8 cellular contexts compared by ENCODE assay signal in the genomic region with DNA sequence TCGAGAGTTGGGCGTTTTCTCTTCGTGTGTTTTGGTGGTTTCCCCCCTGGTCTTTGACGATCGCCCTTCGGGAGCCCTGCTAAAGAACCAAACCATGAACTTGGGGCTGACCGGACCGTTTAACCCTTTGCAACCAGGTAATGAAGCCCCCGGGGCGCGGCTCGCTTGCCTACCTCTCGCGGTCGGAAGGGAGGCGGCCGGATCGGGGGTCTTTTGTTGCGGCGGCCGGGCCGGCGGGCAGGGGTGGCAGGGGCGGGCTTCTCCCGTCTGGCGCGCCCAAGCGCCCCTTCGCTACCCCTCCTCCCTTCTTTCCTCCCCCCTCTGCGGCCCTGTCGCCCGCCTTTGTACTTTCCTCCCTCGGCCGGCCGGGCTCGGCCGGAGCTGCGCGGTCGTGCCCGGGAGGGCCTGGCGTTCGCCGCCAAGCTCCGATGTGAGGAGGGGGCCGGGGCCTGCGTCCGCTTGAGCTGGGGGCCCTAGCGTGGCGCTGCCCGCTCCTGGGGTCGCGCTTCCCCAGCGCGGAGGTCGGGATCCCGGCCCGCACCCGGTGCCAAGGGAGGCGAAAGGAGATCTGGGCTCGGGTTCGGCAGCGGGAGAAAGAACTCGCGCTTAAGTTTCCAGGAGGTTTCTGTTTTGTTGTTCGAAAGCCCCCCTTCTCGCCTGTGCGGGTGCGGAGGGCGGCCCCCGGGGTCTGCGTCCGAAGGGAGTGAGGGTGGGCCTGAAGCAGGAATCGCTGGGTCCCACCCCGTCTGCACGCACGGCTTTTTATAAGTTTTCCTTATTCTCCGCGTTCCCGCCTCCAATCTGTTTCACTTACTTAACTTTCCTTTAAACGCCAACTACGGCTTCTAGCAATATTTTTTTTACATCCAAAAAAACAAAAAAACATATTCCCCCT.
A peak's percentile ranks its signal among the peaks of the same experiment; 100 is the strongest.
DNase-seq lines count a peak whose midpoint lies in the region; ATAC-seq and TF ChIP-seq lines count a peak whose summit lies in the region.

No MANE protein-coding gene starts in this region.

- BruUV-seq in mammary epithelial cell (replicated peaks; lab: Mats Ljungman, UMichigan), result no TSS peak

- H3K27ac Mint-ChIP-seq in type B pancreatic cell, result peak overlapping the region; percentile 87

- TF ChIP-seq CTCF in KMS-11 (conservative IDR thresholded peaks at IDR 0.05; ENCODE audit: low read depth, low read length) (no peak), mammary epithelial cell (conservative IDR thresholded peaks at IDR 0.05 in 1 of 2, IDR thresholded peaks at IDR 0.05 in 1 of 2; ENCODE audit: extremely low read depth in 1 of 2, insufficient read depth in 1 of 2, low read depth in 1 of 2, low read length in 2 of 2) (no peak), liver (IDR thresholded peaks at IDR 0.05; ENCODE audit: low read depth, low read length, missing input control) (no peak), type B pancreatic cell (conservative IDR thresholded peaks at IDR 0.05) (no peak)

- H3K36me3 Mint-ChIP-seq in type B pancreatic cell, result peaks cover 7% of the 10 kb centered on the region

- no peak for ATAC-seq in GM18868 (IDR thresholded peaks at IDR 0.05; ENCODE audit: unreplicated experiment)

- peak in 2 of 3 experiments; percentile 78 to 81 for DNase-seq in NCI-H1417 (lab: John Stamatoyannopoulos, UW)
- DNase-seq in NCI-H1417 treated with DMSO at 0.1 percent for 48 hours (lab: John Stamatoyannopoulos, UW), result no peak
- DNase-seq in mammary epithelial cell, result peak; percentile 30
- DNase-seq in type B pancreatic cell (ENCODE audit: extremely low spot score, unreplicated experiment), result no peak
- DNase-seq in medulla oblongata (ENCODE audit: extremely low spot score), result no peak

- H3K4me3 Mint-ChIP-seq in type B pancreatic cell, result peak overlapping the region; percentile 97

- in situ Hi-C loops in mammary epithelial cell (cut with MboI; ENCODE audit: low sequenced_read_pairs in 2 of 2), result loop anchor here (10.0 to 25.0 kb wide), 4 partner anchors 100 to 510 kb away; no protein-coding TSS in a partner anchor

- under 1% methylated on average over 32 of the region's 82 CpGs for WGBS in mammary epithelial cell (ENCODE audit: low coverage, missing lambda C conversion rate)
- WGBS in liver, result under 1% methylated on average over 82 of the region's 82 CpGs

- H3K4me3 ChIP-seq in KMS-11 (IDR thresholded peaks at IDR 0.05; ENCODE audit: insufficient read depth, low read depth, low read length), result peak overlapping the region; percentile 27
- H3K4me3 ChIP-seq in mammary epithelial cell (replicated peaks in 1 of 3; ENCODE audit: insufficient read depth in 1 of 3, low read depth in 2 of 3, low read length in 3 of 3), result peak overlapping the region; percentile 85 to 93 (median 87)
- peak overlapping the region; percentile 73 to 94 (median 78) for H3K4me3 ChIP-seq in liver (ENCODE audit: low read depth in 1 of 3, low read length in 3 of 3)

- H2AFZ ChIP-seq in KMS-11 (ENCODE audit: low read depth) (no peak overlapping the region; the same call in 1 of the 2 replicates), mammary epithelial cell (ENCODE audit: low read depth, low read length) (peak overlapping the region; percentile 71)

- peaks cover 36% of the 10 kb centered on the region for H3K4me1 Mint-ChIP-seq in type B pancreatic cell (ENCODE audit: unreplicated experiment)

- H3K4me2 ChIP-seq in KMS-11 (peak overlapping the region; percentile 95), mammary epithelial cell (ENCODE audit: insufficient read depth, low read depth, low read length) (peak overlapping the region; percentile 94)

- H4K20me1 ChIP-seq in KMS-11 (ENCODE audit: insufficient read depth), result peaks cover 12% of the 10 kb centered on the region
- H4K20me1 ChIP-seq in mammary epithelial cell (ENCODE audit: insufficient read depth, low read length), result no peaks in the 10 kb centered on the region

- peaks cover 4% of the 10 kb centered on the region; the same call in 1 of the 2 replicates for H3K36me3 ChIP-seq in KMS-11 (ENCODE audit: insufficient read depth)
- H3K36me3 ChIP-seq in mammary epithelial cell (ENCODE audit: insufficient read depth, low read length), result peaks cover under 1% of the 10 kb centered on the region
- H3K36me3 ChIP-seq in liver (ENCODE audit: control insufficient read depth in 4 of 4, insufficient read depth in 3 of 4, low read depth in 1 of 4, low read length in 3 of 4), result no peaks in the 10 kb centered on the region

- no peak for TF ChIP-seq RAD21 in liver (IDR thresholded peaks at IDR 0.05)

- H3K79me2 ChIP-seq in KMS-11 (ENCODE audit: insufficient read depth, low read depth), result peaks cover 55% of the 10 kb centered on the region
- H3K79me2 ChIP-seq in mammary epithelial cell (ENCODE audit: insufficient read depth, low read length), result peaks cover 52% of the 10 kb centered on the region

- CTCF ChIA-PET in mammary epithelial cell (lab: Charles Lee; ENCODE audit: low non-redundant PET), result no interaction called here

- H3K9ac ChIP-seq in KMS-11 (peak overlapping the region; percentile 98), mammary epithelial cell (ENCODE audit: insufficient read depth, low read length) (peak overlapping the region; percentile 83), liver (ENCODE audit: low read depth in 1 of 2, low read length in 2 of 2) (peak overlapping the region; percentile 68 to 73)

- no peaks in the 10 kb centered on the region for H3K9me3 Mint-ChIP-seq in type B pancreatic cell

- peak overlapping the region; percentile 88 for H3K27ac ChIP-seq in KMS-11
- peak overlapping the region; percentile 72 for H3K27ac ChIP-seq in mammary epithelial cell (ENCODE audit: insufficient read depth, low read depth, low read length)
- peak overlapping the region; percentile 42 to 71 for H3K27ac ChIP-seq in liver (ENCODE audit: low read depth in 1 of 2, low read length in 2 of 2)

- H3K27me3 ChIP-seq in KMS-11 (ENCODE audit: insufficient read depth, low read depth) (no peaks in the 10 kb centered on the region), mammary epithelial cell (ENCODE audit: insufficient read depth, low read length) (no peaks in the 10 kb centered on the region), liver (ENCODE audit: control insufficient read depth in 4 of 4, insufficient read depth in 4 of 4, low read length in 3 of 4) (no peaks in the 10 kb centered on the region)

- dilution Hi-C loops in mammary epithelial cell (cut with HindIII; ENCODE audit: low sequenced_read_pairs), result no loop called here

- H3K27me3 Mint-ChIP-seq in type B pancreatic cell, result peaks cover 19% of the 10 kb centered on the region

- H3K4me1 ChIP-seq in KMS-11 (ENCODE audit: low read depth, poor library complexity, severe bottlenecking) (peaks cover 35% of the 10 kb centered on the region), mammary epithelial cell (ENCODE audit: insufficient read depth, low read length) (peaks cover 3% of the 10 kb centered on the region), liver (ENCODE audit: control insufficient read depth in 4 of 4, insufficient read depth in 4 of 4, low read length in 3 of 4) (peaks cover 0 to 41% (median 25%) of the 10 kb centered on the region in 4 donors)

- intact Hi-C loops in mammary epithelial cell (cut with micrococcal nuclease), result loop anchor here (1.0 to 10.0 kb wide), 4 partner anchors 96 to 370 kb away; no protein-coding TSS in a partner anchor

- no peaks in the 10 kb centered on the region for H3K9me3 ChIP-seq in mammary epithelial cell (replicated peaks; ENCODE audit: insufficient read depth, low read length)
- H3K9me3 ChIP-seq in liver (ENCODE audit: control insufficient read depth in 4 of 4, low read length in 3 of 4), result no peaks in the 10 kb centered on the region

TF ChIP-seq in liver, 16 proteins besides CTCF, POLR2A, EP300 and RAD21 (continues in another document):
- TF ChIP-seq HNF4G (IDR thresholded peaks at IDR 0.05) (no peak), YY1 (IDR thresholded peaks at IDR 0.05) (no peak), HNF4A (conservative IDR thresholded peaks at IDR 0.05) (no peak), JUND (IDR thresholded peaks at IDR 0.05) (no peak), FOXA2 (IDR thresholded peaks at IDR 0.05) (no peak), SP1 (IDR thresholded peaks at IDR 0.05) (no peak), EGR1 (IDR thresholded peaks at IDR 0.05; ENCODE audit: low read depth in 2 of 2) (no peak), GABPA (IDR thresholded peaks at IDR 0.05 in 1 of 2, conservative IDR thresholded peaks at IDR 0.05 in 1 of 2) (no peak), RXRA (IDR thresholded peaks at IDR 0.05) (no peak), NR2F2 (IDR thresholded peaks at IDR 0.05) (no peak), TAF1 (conservative IDR thresholded peaks at IDR 0.05) (no peak)
- TF ChIP-seq, protein P1, sequence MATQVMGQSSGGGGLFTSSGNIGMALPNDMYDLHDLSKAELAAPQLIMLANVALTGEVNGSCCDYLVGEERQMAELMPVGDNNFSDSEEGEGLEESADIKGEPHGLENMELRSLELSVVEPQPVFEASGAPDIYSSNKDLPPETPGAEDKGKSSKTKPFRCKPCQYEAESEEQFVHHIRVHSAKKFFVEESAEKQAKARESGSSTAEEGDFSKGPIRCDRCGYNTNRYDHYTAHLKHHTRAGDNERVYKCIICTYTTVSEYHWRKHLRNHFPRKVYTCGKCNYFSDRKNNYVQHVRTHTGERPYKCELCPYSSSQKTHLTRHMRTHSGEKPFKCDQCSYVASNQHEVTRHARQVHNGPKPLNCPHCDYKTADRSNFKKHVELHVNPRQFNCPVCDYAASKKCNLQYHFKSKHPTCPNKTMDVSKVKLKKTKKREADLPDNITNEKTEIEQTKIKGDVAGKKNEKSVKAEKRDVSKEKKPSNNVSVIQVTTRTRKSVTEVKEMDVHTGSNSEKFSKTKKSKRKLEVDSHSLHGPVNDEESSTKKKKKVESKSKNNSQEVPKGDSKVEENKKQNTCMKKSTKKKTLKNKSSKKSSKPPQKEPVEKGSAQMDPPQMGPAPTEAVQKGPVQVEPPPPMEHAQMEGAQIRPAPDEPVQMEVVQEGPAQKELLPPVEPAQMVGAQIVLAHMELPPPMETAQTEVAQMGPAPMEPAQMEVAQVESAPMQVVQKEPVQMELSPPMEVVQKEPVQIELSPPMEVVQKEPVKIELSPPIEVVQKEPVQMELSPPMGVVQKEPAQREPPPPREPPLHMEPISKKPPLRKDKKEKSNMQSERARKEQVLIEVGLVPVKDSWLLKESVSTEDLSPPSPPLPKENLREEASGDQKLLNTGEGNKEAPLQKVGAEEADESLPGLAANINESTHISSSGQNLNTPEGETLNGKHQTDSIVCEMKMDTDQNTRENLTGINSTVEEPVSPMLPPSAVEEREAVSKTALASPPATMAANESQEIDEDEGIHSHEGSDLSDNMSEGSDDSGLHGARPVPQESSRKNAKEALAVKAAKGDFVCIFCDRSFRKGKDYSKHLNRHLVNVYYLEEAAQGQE (IDR thresholded peaks at IDR 0.05), result no peak
- TF ChIP-seq, protein P2, sequence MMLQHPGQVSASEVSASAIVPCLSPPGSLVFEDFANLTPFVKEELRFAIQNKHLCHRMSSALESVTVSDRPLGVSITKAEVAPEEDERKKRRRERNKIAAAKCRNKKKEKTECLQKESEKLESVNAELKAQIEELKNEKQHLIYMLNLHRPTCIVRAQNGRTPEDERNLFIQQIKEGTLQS (IDR thresholded peaks at IDR 0.05), result no peak

Comparison
In these comparisons a context has a peak if more than half of its experiments do, and no peak if none do; other contexts are left out.
1. DNase-seq: peak in NCI-H1417 (2 of 3) and mammary epithelial cell (single experiment); none in NCI-H1417 treated with DMSO at 0.1 percent for 48 hours (single experiment), type B pancreatic cell (single experiment) and medulla oblongata (single experiment).
2. H3K4me3 ChIP-seq: peak in every context shown above with its lines; median percentile 87 in mammary epithelial cell; 78 in liver; 27 in KMS-11.
3. Peak in every context shown above with its lines, with median percentiles within 50 percentile points of each other: H3K27ac ChIP-seq and H3K9ac ChIP-seq.